Comparison of ENCODE assay signal across 21 cellular contexts in genomic region chr3:185067173-185067572, GRCh38.
DNase-seq lines count a peak whose midpoint lies in the region; ATAC-seq, FAIRE-seq and TF ChIP-seq lines count a peak whose summit lies in the region.
"Had no signal": no experiment of that assay in that cellular context is flagged by ENCODE, and none has a peak within 500 bp of the region (broad histone marks: within the 10 kb centered on the region; RNA-seq: fewer than 3 reads in every experiment).

No MANE protein-coding gene starts in this region.

- TF ChIP-seq CTCF in HepG2 (CRISPR knock-in tag; IDR thresholded peaks at IDR 0.05): no peak
- TF ChIP-seq CTCF in right lobe of liver (IDR thresholded peaks at IDR 0.05): no peak
- no peak for TF ChIP-seq CTCF in epithelial cell of esophagus (IDR thresholded peaks at IDR 0.05; ENCODE audit: insufficient read depth, low read depth, low read length, missing control alignments)
- TF ChIP-seq CTCF in GM10248 (IDR thresholded peaks at IDR 0.05; ENCODE audit: control extremely low read depth, extremely low read depth, low read depth, missing control alignments): no peak

- H3K27ac ChIP-seq in HepG2 (ENCODE audit: extremely low read length, insufficient read depth, low read length) (no peak overlapping the region), right lobe of liver (no peak overlapping the region), trophoblast cell (ENCODE audit: low read depth, low read length) (no peak overlapping the region)
- H3K27ac ChIP-seq: BLaER1, C4-2B had no signal

- no peak for FAIRE-seq in HepG2 (lab: Jason Lieb, UNC)
- FAIRE-seq: GM12891, GM18507 had no signal

- H3K9me3 ChIP-seq in HepG2 (ENCODE audit: low read length): no peaks in the 10 kb centered on the region
- H3K9me3 ChIP-seq in right lobe of liver: no peaks in the 10 kb centered on the region
- peaks cover 2% of the 10 kb centered on the region for H3K9me3 ChIP-seq in trophoblast cell (ENCODE audit: insufficient read depth, low read depth, low read length)
- H3K9me3 ChIP-seq: BLaER1, Caco-2 had no signal

- H2BK120ac ChIP-seq in trophoblast cell (ENCODE audit: insufficient read depth, low read length, poor library complexity): no peak overlapping the region

- no peaks in the 10 kb centered on the region for H4K20me1 ChIP-seq in HepG2 (ENCODE audit: insufficient read depth, low read length)
- H4K20me1 ChIP-seq: BLaER1 had no signal

- WGBS in HepG2 (ENCODE audit: low lambda C conversion rate): 36% methylated on average over 6 of the region's 11 CpGs
- 78% methylated on average over 5 of the region's 11 CpGs for WGBS in right lobe of liver (ENCODE audit: insufficient coverage, low coverage, low lambda C conversion rate, missing lambda C conversion rate)
- WGBS in trophoblast cell (ENCODE audit: extremely low coverage, insufficient coverage, insufficient read length): no CpG with 5 or more reads among the region's 11 CpGs

- H3K36me3 ChIP-seq in HepG2 (replicated peaks in 1 of 2; ENCODE audit: control insufficient read depth in 1 of 2, insufficient read depth in 2 of 2, low read length in 2 of 2) (no peaks in the 10 kb centered on the region), right lobe of liver (no peaks in the 10 kb centered on the region), trophoblast cell (ENCODE audit: control insufficient read depth in 1 of 2, insufficient read depth in 2 of 2, low read length in 2 of 2) (no peaks in the 10 kb centered on the region)
- H3K36me3 ChIP-seq: BLaER1 had no signal

- no peak overlapping the region for H4K12ac ChIP-seq in trophoblast cell (ENCODE audit: low read depth, low read length)

- intact Hi-C loops in HepG2 (cut with micrococcal nuclease; ENCODE audit: unreplicated experiment): no loop called here
- intact Hi-C loops in right lobe of liver (cut with DNase I): no loop called here

- no peak overlapping the region for H4K8ac ChIP-seq in trophoblast cell (ENCODE audit: low read depth, low read length)

- H2AK5ac ChIP-seq in trophoblast cell (ENCODE audit: low read length): no peak overlapping the region

- ATAC-seq in HepG2 (no peak), right lobe of liver (no peak), HG03108 (IDR thresholded peaks at IDR 0.05; ENCODE audit: unreplicated experiment) (no peak)
- ATAC-seq: CD8-positive, alpha-beta T cell had no signal

- no peak overlapping the region for H3K23ac ChIP-seq in trophoblast cell (ENCODE audit: low read length)

- TF ChIP-seq POLR2A in HepG2 (IDR thresholded peaks at IDR 0.05; ENCODE audit: insufficient read depth in 1 of 2, low read depth in 2 of 2, low read length in 2 of 2) (no peak), right lobe of liver (IDR thresholded peaks at IDR 0.05) (no peak)

- H3K4me3 ChIP-seq in HepG2 (replicated peaks in 1 of 3; ENCODE audit: insufficient read depth in 1 of 3, low read depth in 2 of 3, low read length in 3 of 3) (no peak overlapping the region), right lobe of liver (no peak overlapping the region), epithelial cell of esophagus (ENCODE audit: low read length) (no peak overlapping the region), trophoblast cell (ENCODE audit: low read depth, low read length) (no peak overlapping the region)
- H3K4me3 ChIP-seq: BLaER1 had no signal

- BruUV-seq in HepG2 (replicated peaks; lab: Mats Ljungman, UMichigan): no TSS peak

- H3K18ac ChIP-seq in trophoblast cell (ENCODE audit: low read length): no peak overlapping the region

- no peaks in the 10 kb centered on the region for H3K79me2 ChIP-seq in HepG2 (ENCODE audit: insufficient read depth, low read length)
- no peaks in the 10 kb centered on the region for H3K79me2 ChIP-seq in trophoblast cell (ENCODE audit: control insufficient read depth, insufficient read depth, low read length, poor library complexity)

- H4K91ac ChIP-seq in trophoblast cell (ENCODE audit: low read depth, low read length): no peak overlapping the region

- no peak overlapping the region for H3K9ac ChIP-seq in HepG2 (ENCODE audit: insufficient read depth, low read depth, low read length)
- no peak overlapping the region for H3K9ac ChIP-seq in trophoblast cell (ENCODE audit: low read length)
- H3K9ac ChIP-seq: BLaER1 had no signal

- H3K79me1 ChIP-seq in trophoblast cell (ENCODE audit: low read length): no peaks in the 10 kb centered on the region

- in situ Hi-C loops in HepG2 (cut with HindIII; ENCODE audit: extremely low pct_ligation_motif_present, low pct_unique_long_range_greater_than_20kb): no loop called here

- CTCF ChIA-PET in HepG2 (lab: Yijun Ruan, JAX; ENCODE audit: low intra/inter-chr PET ratio, low total read pairs): no interaction called here
- CTCF ChIA-PET in GM10248 (lab: Yijun Ruan, JAX): no interaction called here

- H3K4me2 ChIP-seq in HepG2 (ENCODE audit: low read depth, low read length) (no peak overlapping the region), trophoblast cell (ENCODE audit: low read length) (no peak overlapping the region)
- H3K4me2 ChIP-seq: BLaER1 had no signal

- H3K27me3 ChIP-seq in HepG2 (ENCODE audit: control insufficient read depth in 1 of 2, insufficient read depth in 2 of 2, low read length in 2 of 2) (peaks cover 0 to 1% of the 10 kb centered on the region in 2 experiments; a peak in 1 of 5 replicates), right lobe of liver (no peaks in the 10 kb centered on the region), trophoblast cell (ENCODE audit: insufficient read depth, low read length) (no peaks in the 10 kb centered on the region)
- H3K27me3 ChIP-seq: BLaER1 had no signal

- H3K14ac ChIP-seq in trophoblast cell (ENCODE audit: low read length): no peak overlapping the region

- POLR2A ChIA-PET in HepG2 (lab: Yijun Ruan, JAX): no interaction called here
- POLR2A ChIA-PET in GM10248 (lab: Yijun Ruan, JAX): no interaction called here

- DNase-seq in HepG2 (ENCODE audit: low spot score) (no peak), right lobe of liver (no peak), NCI-H69 (lab: John Stamatoyannopoulos, UW) (peak; percentile 16), epithelial cell of esophagus (ENCODE audit: low read depth) (peak; percentile 17), trophoblast cell (peak; percentile 85 to 97), GM10248 (ENCODE audit: extremely low spot score) (no peak), NCI-H226 (no peak)
- DNase-seq: Caco-2; CD4-positive, CD25-positive, alpha-beta regulatory T cell; CD8-positive, alpha-beta T cell; DMS153; DND-41; GDM1; GOT3; H7; HCEC 1CT had no signal

- TF ChIP-seq RAD21 in HepG2 (CRISPR knock-in tag; IDR thresholded peaks at IDR 0.05): no peak

- TF ChIP-seq EP300 in HepG2 (IDR thresholded peaks at IDR 0.05; ENCODE audit: low read depth in 2 of 2, low read length in 2 of 2) (no peak), HepG2 (CRISPR knock-in tag; IDR thresholded peaks at IDR 0.05; ENCODE audit: borderline replicate concordance) (no peak)

- H2AFZ ChIP-seq in HepG2 (ENCODE audit: low read length) (no peak overlapping the region), trophoblast cell (ENCODE audit: insufficient read depth, low read length, poor library complexity) (no peak overlapping the region)

- H2BK5ac ChIP-seq in trophoblast cell (ENCODE audit: low read depth, low read length, poor library complexity): no peak overlapping the region

- H3K4me1 ChIP-seq in HepG2 (ENCODE audit: insufficient read depth, low read length): peaks cover 26% of the 10 kb centered on the region
- no peaks in the 10 kb centered on the region for H3K4me1 ChIP-seq in right lobe of liver
- H3K4me1 ChIP-seq in trophoblast cell (ENCODE audit: control insufficient read depth in 1 of 2, insufficient read depth in 2 of 2, low read length in 2 of 2): peaks cover 0 to 2% of the 10 kb centered on the region in 2 experiments
- H3K4me1 ChIP-seq: BLaER1, Caco-2 had no signal

- no peak overlapping the region for H2BK12ac ChIP-seq in trophoblast cell (ENCODE audit: low read length)

- H3K4ac ChIP-seq in trophoblast cell (ENCODE audit: low read depth, low read length): no peak overlapping the region

TF ChIP-seq in HepG2, 621 proteins besides CTCF, POLR2A, EP300 and RAD21 (continues in another document):
- TF ChIP-seq ZNF280D (CRISPR knock-in tag; IDR thresholded peaks at IDR 0.05): no peak
- TF ChIP-seq CEBPB (IDR thresholded peaks at IDR 0.05; ENCODE audit: borderline replicate concordance, low read depth, low read length): peak; percentile 91
- no peak for TF ChIP-seq ZNF136 (CRISPR knock-in tag; IDR thresholded peaks at IDR 0.05; ENCODE audit: low read depth)
- TF ChIP-seq TIGD3 (CRISPR knock-in tag; IDR thresholded peaks at IDR 0.05; ENCODE audit: borderline replicate concordance): no peak
- no peak for TF ChIP-seq ELF3 (CRISPR knock-in tag; IDR thresholded peaks at IDR 0.05)
- TF ChIP-seq SIX4 (CRISPR knock-in tag; IDR thresholded peaks at IDR 0.05): no peak

Comparison
In these comparisons a context has a peak if more than half of its experiments do, and no peak if none do; other contexts are left out.
1. DNase-seq: peak in NCI-H69 (single experiment), epithelial cell of esophagus (single experiment) and trophoblast cell (2 of 2); none in HepG2 (single experiment), right lobe of liver (0 of 3), GM10248 (single experiment) and NCI-H226 (single experiment).